ENCODE assay signal across 1 cellular context in the genomic region with DNA sequence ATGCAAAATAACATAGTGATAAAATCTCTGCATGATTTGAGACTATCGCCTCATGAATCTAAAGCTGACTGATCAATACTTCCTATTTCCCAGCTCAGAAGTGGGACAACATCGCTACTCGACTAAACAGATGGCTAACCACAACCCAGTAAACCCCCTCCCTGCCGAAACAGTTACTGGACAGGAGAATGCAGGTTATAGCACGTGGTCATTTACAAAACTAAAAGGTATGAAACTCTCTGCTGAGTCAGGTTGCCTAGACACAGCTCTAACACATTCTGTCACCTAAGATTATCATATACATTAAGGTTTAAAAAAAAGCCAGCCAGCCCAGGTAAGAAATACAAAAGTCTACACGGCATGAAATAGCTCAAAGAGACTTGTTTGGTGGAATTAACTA.
TF ChIP-seq lines count a peak whose summit lies in the region.

No MANE protein-coding gene starts in this region.

TF ChIP-seq in IMR-90, 13 proteins besides CTCF, POLR2A, EP300 and RAD21 (continued from another document):
- TF ChIP-seq, protein P1, sequence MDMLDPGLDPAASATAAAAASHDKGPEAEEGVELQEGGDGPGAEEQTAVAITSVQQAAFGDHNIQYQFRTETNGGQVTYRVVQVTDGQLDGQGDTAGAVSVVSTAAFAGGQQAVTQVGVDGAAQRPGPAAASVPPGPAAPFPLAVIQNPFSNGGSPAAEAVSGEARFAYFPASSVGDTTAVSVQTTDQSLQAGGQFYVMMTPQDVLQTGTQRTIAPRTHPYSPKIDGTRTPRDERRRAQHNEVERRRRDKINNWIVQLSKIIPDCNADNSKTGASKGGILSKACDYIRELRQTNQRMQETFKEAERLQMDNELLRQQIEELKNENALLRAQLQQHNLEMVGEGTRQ (IDR thresholded peaks at IDR 0.05; ENCODE audit: low read depth, low read length), result no peak
- no peak for TF ChIP-seq NFE2L2 (IDR thresholded peaks at IDR 0.05; ENCODE audit: low read depth, low read length)
- no peak for TF ChIP-seq FOS (IDR thresholded peaks at IDR 0.05; ENCODE audit: low read depth, low read length)
- no peak for TF ChIP-seq MAFK (IDR thresholded peaks at IDR 0.05; ENCODE audit: low read depth, low read length)
- TF ChIP-seq RCOR1 (IDR thresholded peaks at IDR 0.05; ENCODE audit: insufficient replicate concordance, low read length), result no peak
